ENCODE assay signal across 1 cellular context in the genomic region with DNA sequence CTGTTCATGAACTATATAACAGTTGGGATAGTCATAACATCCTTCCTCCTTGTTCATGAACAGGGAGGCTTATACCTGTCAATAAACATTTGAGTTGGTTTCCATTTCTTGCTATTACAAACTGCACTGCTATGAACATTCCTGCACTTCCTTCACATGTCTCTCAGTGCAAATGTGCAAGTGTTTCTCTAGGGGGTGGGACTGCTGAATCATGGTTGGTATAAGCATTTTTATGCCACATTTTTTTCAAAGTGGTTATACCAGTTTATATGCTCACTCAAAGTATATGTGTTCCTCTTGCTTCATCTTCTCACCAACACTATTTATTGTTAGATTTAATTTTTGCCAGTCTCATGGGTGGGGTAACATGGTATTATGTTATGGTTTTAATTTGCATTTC.
TF ChIP-seq lines count a peak whose summit lies in the region.

No MANE protein-coding gene starts in this region.

TF ChIP-seq in SK-N-SH treated with all-trans-retinoic acid at 6 μM for 48 hours, 23 proteins besides CTCF, POLR2A, EP300 and RAD21 (continued from another document):
- TF ChIP-seq, protein P1, sequence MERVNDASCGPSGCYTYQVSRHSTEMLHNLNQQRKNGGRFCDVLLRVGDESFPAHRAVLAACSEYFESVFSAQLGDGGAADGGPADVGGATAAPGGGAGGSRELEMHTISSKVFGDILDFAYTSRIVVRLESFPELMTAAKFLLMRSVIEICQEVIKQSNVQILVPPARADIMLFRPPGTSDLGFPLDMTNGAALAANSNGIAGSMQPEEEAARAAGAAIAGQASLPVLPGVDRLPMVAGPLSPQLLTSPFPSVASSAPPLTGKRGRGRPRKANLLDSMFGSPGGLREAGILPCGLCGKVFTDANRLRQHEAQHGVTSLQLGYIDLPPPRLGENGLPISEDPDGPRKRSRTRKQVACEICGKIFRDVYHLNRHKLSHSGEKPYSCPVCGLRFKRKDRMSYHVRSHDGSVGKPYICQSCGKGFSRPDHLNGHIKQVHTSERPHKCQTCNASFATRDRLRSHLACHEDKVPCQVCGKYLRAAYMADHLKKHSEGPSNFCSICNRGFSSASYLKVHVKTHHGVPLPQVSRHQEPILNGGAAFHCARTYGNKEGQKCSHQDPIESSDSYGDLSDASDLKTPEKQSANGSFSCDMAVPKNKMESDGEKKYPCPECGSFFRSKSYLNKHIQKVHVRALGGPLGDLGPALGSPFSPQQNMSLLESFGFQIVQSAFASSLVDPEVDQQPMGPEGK (CRISPR knock-in tag; IDR thresholded peaks at IDR 0.05; ENCODE audit: borderline replicate concordance) = no peak
- TF ChIP-seq ESRRG (CRISPR knock-in tag; IDR thresholded peaks at IDR 0.05) (no peak), ARNTL (CRISPR knock-in tag; IDR thresholded peaks at IDR 0.05; ENCODE audit: borderline replicate concordance, low read depth) (no peak), TCF4 (CRISPR knock-in tag; IDR thresholded peaks at IDR 0.05; ENCODE audit: borderline replicate concordance) (no peak), PPARA (CRISPR knock-in tag; IDR thresholded peaks at IDR 0.05; ENCODE audit: borderline replicate concordance) (no peak), GLIS3 (CRISPR knock-in tag; IDR thresholded peaks at IDR 0.05) (no peak), BACH2 (CRISPR knock-in tag; IDR thresholded peaks at IDR 0.05; ENCODE audit: borderline replicate concordance) (no peak), ISL1 (CRISPR knock-in tag; IDR thresholded peaks at IDR 0.05) (no peak), TOX (CRISPR knock-in tag; IDR thresholded peaks at IDR 0.05; ENCODE audit: borderline replicate concordance) (no peak), ZNF565 (CRISPR knock-in tag; conservative IDR thresholded peaks at IDR 0.05; ENCODE audit: low read depth) (no peak)
- TF ChIP-seq, protein P2, sequence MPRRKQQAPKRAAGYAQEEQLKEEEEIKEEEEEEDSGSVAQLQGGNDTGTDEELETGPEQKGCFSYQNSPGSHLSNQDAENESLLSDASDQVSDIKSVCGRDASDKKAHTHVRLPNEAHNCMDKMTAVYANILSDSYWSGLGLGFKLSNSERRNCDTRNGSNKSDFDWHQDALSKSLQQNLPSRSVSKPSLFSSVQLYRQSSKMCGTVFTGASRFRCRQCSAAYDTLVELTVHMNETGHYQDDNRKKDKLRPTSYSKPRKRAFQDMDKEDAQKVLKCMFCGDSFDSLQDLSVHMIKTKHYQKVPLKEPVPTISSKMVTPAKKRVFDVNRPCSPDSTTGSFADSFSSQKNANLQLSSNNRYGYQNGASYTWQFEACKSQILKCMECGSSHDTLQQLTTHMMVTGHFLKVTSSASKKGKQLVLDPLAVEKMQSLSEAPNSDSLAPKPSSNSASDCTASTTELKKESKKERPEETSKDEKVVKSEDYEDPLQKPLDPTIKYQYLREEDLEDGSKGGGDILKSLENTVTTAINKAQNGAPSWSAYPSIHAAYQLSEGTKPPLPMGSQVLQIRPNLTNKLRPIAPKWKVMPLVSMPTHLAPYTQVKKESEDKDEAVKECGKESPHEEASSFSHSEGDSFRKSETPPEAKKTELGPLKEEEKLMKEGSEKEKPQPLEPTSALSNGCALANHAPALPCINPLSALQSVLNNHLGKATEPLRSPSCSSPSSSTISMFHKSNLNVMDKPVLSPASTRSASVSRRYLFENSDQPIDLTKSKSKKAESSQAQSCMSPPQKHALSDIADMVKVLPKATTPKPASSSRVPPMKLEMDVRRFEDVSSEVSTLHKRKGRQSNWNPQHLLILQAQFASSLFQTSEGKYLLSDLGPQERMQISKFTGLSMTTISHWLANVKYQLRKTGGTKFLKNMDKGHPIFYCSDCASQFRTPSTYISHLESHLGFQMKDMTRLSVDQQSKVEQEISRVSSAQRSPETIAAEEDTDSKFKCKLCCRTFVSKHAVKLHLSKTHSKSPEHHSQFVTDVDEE (CRISPR knock-in tag; IDR thresholded peaks at IDR 0.05) = no peak
